32 cellular contexts compared by ENCODE assay signal in the genomic region with DNA sequence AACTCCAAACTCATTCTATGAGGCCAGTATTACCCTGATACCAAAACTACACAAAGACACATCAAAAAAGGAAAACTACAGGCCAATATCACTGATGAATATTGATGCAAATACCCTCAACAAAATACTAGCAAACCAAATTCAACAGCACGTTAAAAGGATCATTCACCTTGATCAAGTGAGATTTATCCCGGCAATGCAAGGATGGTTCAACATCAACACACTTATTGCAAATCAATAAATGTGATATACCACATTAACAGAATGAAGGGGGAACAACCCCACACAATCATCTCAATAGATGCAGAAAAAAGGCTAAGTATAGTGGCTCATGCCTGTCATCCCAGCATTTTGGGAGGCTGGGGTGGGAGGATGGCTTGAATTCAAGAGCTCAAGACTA.
"Had no signal": no experiment of that assay in that cellular context is flagged by ENCODE, and none has a peak within 500 bp of the region (broad histone marks: within the 10 kb centered on the region; RNA-seq: fewer than 3 reads in every experiment).

No MANE protein-coding gene starts in this region.

- H3K4me3 ChIP-seq: adrenal gland, body of pancreas, breast epithelium had no signal

- ATAC-seq: activated CD8-positive, alpha-beta T cell treated with anti-CD3 and anti-CD28 coated beads for 36 hours; activated naive CD4-positive, alpha-beta T cell treated with anti-CD3 and anti-CD28 coated beads, Interleukin-2, amount 50 U/mL, for 72 hours; activated T-cell treated with anti-CD3 and anti-CD28 coated beads, Interleukin-2, amount 50 U/mL, for 4 hours; activated T-cell treated with anti-CD3 and anti-CD28 coated beads, Interleukin-2, amount 50 U/mL, for 72 hours; activated T-helper 17 cell treated with anti-CD3 and anti-CD28 coated beads, Interleukin-2, amount 50 U/mL, for 72 hours; body of pancreas had no signal

- H3K27ac ChIP-seq: adrenal gland, body of pancreas, brain microvascular endothelial cell, breast epithelium, VCaP had no signal

- DNase-seq: activated B cell treated with CpG ODN at 0.5 μM for 24 hours; activated CD4-positive, alpha-beta memory T cell treated with anti-CD3 and anti-CD28 coated beads for 36 hours; activated CD4-positive, alpha-beta T cell treated with anti-CD3 and anti-CD28 coated beads for 4 hours; activated CD4-positive, alpha-beta T cell treated with anti-CD3 and anti-CD28 coated beads, Interleukin-2, amount 10 ng/mL, durations not matched to agents 24 days and 14 days; activated CD4-positive, alpha-beta T cell treated with anti-CD3 and anti-CD28 coated beads, Interleukin-2, amount 50 U/mL, for 1 hour; activated CD4-positive, alpha-beta T cell treated with anti-CD3 and anti-CD28 coated beads, Interleukin-2, amount 50 U/mL, for 4 hours; activated CD4-positive, CD25-positive, alpha-beta regulatory T cell treated with anti-CD3 and anti-CD28 coated beads, Interleukin-2, amount 50 U/mL, for 72 hours; activated CD8-positive, alpha-beta memory T cell treated with anti-CD3 and anti-CD28 coated beads, Interleukin-2, amount 50 U/mL, for 4 hours; activated CD8-positive, alpha-beta T cell treated with anti-CD3 and anti-CD28 coated beads for 36 hours; activated effector memory CD4-positive, alpha-beta T cell treated with anti-CD3 and anti-CD28 coated beads, Interleukin-2, amount 50 U/mL, for 16 hours; activated gamma-delta T cell treated with Interleukin-2 at 50 U/mL for 16 hours; activated naive CD4-positive, alpha-beta T cell; activated naive CD4-positive, alpha-beta T cell treated with anti-CD3 and anti-CD28 coated beads for 36 hours; activated naive CD4-positive, alpha-beta T cell treated with anti-CD3 and anti-CD28 coated beads, Interleukin-2, amount 50 U/mL, for 16 hours; activated naive CD8-positive, alpha-beta T cell treated with anti-CD3 and anti-CD28 coated beads for 36 hours; activated T-cell treated with anti-CD3 and anti-CD28 coated beads for 4 hours; activated T-cell treated with anti-CD3 and anti-CD28 coated beads, Interleukin-2, amount 50 U/mL, for 1 hour; activated T-cell treated with anti-CD3 and anti-CD28 coated beads, Interleukin-2, amount 50 U/mL, for 4 hours; activated T-cell treated with anti-CD3 and anti-CD28 coated beads, Interleukin-2, amount 50 U/mL, for 72 hours; adrenal gland; amniotic stem cell; aorta; body of pancreas; brain microvascular endothelial cell; central memory CD4-positive, alpha-beta T cell; T-helper 9 cell had no signal

- FAIRE-seq: astrocyte, TTC549 had no signal

- H3K27me3 ChIP-seq: adrenal gland, body of pancreas, brain microvascular endothelial cell, breast epithelium had no signal

- H3K4me1 ChIP-seq: adrenal gland, body of pancreas, breast epithelium had no signal

- H3K36me3 ChIP-seq: breast epithelium had no signal
